13 cellular contexts compared by ENCODE assay signal in genomic region chr21:15422761-15423160, GRCh38.
DNase-seq lines count a peak whose midpoint lies in the region; ATAC-seq, FAIRE-seq and TF ChIP-seq lines count a peak whose summit lies in the region.
"Had no signal": no experiment of that assay in that cellular context is flagged by ENCODE, and none has a peak within 500 bp of the region (broad histone marks: within the 10 kb centered on the region; RNA-seq: fewer than 3 reads in every experiment).

No MANE protein-coding gene starts in this region.

- no peak overlapping the region for H2BK12ac ChIP-seq in neuronal stem cell (ENCODE audit: low read length)

- FAIRE-seq in GM12892 (lab: Jason Lieb, UNC), result peak; percentile 14

- WGBS in neuronal stem cell (ENCODE audit: extremely low coverage in 2 of 2, insufficient read length in 2 of 2, insufficient replicate concordance in 1 of 2), 2 donors, result no CpG with 5 or more reads among the region's 3 CpGs

- ATAC-seq in left colon, result no peak

- H3K4me1 ChIP-seq in HUES48 (ENCODE audit: control insufficient read depth, insufficient read depth, low read length), result peaks cover 34% of the 10 kb centered on the region
- H3K4me1 ChIP-seq in neuronal stem cell (ENCODE audit: control insufficient read depth in 2 of 2, insufficient read depth in 1 of 2, low read depth in 1 of 2, low read length in 2 of 2), result peaks cover 24 to 25% of the 10 kb centered on the region in 2 donors

- TF ChIP-seq CTCF in cardiac fibroblast (IDR thresholded peaks at IDR 0.05; ENCODE audit: low read depth, low read length), result no peak

- H2BK5ac ChIP-seq in neuronal stem cell (ENCODE audit: low read length), result no peak overlapping the region

- intact Hi-C loops in left colon (cut with DNase I, micrococcal nuclease), result no loop called here

- no peak overlapping the region for H3K9ac ChIP-seq in HUES48 (ENCODE audit: low read depth, low read length)
- no peak overlapping the region for H3K9ac ChIP-seq in neuronal stem cell (ENCODE audit: low read depth, low read length, poor library complexity)

- H3K18ac ChIP-seq in neuronal stem cell (ENCODE audit: low read length), result no peak overlapping the region

- DNase-seq in GM12892 (ENCODE audit: insufficient read length) (no peak), cardiac fibroblast (ENCODE audit: low read depth in 2 of 2) (peak; percentile 73 to 87), neuronal stem cell (ENCODE audit: low spot score) (no peak), amniotic stem cell (lab: John Stamatoyannopoulos, UW) (no peak), left colon (no peak), NCI-H1417 (lab: John Stamatoyannopoulos, UW) (no peak), dermis blood vessel endothelial cell (no peak)
- DNase-seq: foreskin melanocyte; NCI-H1436; NK-92 treated with Interleukin-12 subunit alpha and Interleukin-12 subunit beta, amount 100 ng/mL, for 24 hours had no signal

- H3K27ac ChIP-seq in HUES48 (ENCODE audit: low read depth, low read length) (peak overlapping the region; percentile 92), neuronal stem cell (replicated peaks; ENCODE audit: low read length) (peak overlapping the region; percentile 62)
- H3K27ac ChIP-seq: HL-60 had no signal

- H3K14ac ChIP-seq in neuronal stem cell (ENCODE audit: low read length), result no peak overlapping the region

- no peak overlapping the region for H4K91ac ChIP-seq in neuronal stem cell (ENCODE audit: low read depth, low read length, poor library complexity)

- no peak overlapping the region for H2AK5ac ChIP-seq in neuronal stem cell (ENCODE audit: low read depth, low read length)

- H3K4ac ChIP-seq in neuronal stem cell (ENCODE audit: low read length), result no peak overlapping the region

- peak overlapping the region; percentile 63 for H2AFZ ChIP-seq in neuronal stem cell (ENCODE audit: low read length)

- H4K8ac ChIP-seq in neuronal stem cell (ENCODE audit: low read depth, low read length), result no peak overlapping the region

- H3K4me2 ChIP-seq in neuronal stem cell (ENCODE audit: insufficient read depth, low read length, poor library complexity, severe bottlenecking), result no peak overlapping the region

- no peaks in the 10 kb centered on the region for H3K79me1 ChIP-seq in neuronal stem cell (ENCODE audit: low read depth, low read length)

- H3K9me3 ChIP-seq in HUES48 (ENCODE audit: control insufficient read depth, insufficient read depth, low read length) (no peaks in the 10 kb centered on the region), neuronal stem cell (replicated peaks in 1 of 2; ENCODE audit: control insufficient read depth in 2 of 2, insufficient read depth in 1 of 2, low read depth in 1 of 2, low read length in 2 of 2) (peaks cover 0 to 4% of the 10 kb centered on the region in 2 donors)

- H2BK15ac ChIP-seq in neuronal stem cell (ENCODE audit: low read length), result no peak overlapping the region

- H3K36me3 ChIP-seq in HUES48 (ENCODE audit: control insufficient read depth, insufficient read depth, low read length) (no peaks in the 10 kb centered on the region), neuronal stem cell (replicated peaks in 1 of 2; ENCODE audit: control insufficient read depth in 2 of 2, insufficient read depth in 2 of 2, low read length in 2 of 2) (no peaks in the 10 kb centered on the region)

- H3K4me3 ChIP-seq in HUES48 (ENCODE audit: low read depth, low read length) (no peak overlapping the region), cardiac fibroblast (replicated peaks in 1 of 2; ENCODE audit: low read depth in 2 of 2, low read length in 2 of 2) (no peak overlapping the region), neuronal stem cell (ENCODE audit: low read length in 2 of 2) (no peak overlapping the region)
- H3K4me3 ChIP-seq: lung had no signal

- H3K23ac ChIP-seq in neuronal stem cell (ENCODE audit: low read depth, low read length, poor library complexity), result no peak overlapping the region

- H2BK120ac ChIP-seq in neuronal stem cell (ENCODE audit: low read depth, low read length), result no peak overlapping the region

- no peak for TF ChIP-seq POLR2A in GM12892 (IDR thresholded peaks at IDR 0.05; ENCODE audit: low read depth, low read length)

- H3K27me3 ChIP-seq in HUES48 (ENCODE audit: control insufficient read depth, insufficient read depth, low read length), result no peaks in the 10 kb centered on the region
- H3K27me3 ChIP-seq in neuronal stem cell (ENCODE audit: control insufficient read depth in 3 of 3, insufficient read depth in 3 of 3, low read depth in 1 of 3, low read length in 3 of 3), result no peaks in the 10 kb centered on the region

Comparison
In these comparisons a context has a peak if more than half of its experiments do, and no peak if none do; other contexts are left out.
1. DNase-seq: peak in cardiac fibroblast (2 of 2); none in GM12892 (single experiment), neuronal stem cell (single experiment), amniotic stem cell (single experiment), left colon (0 of 2), NCI-H1417 (0 of 3) and dermis blood vessel endothelial cell (single experiment).